ENCODE assay signal across 8 cellular contexts in genomic region chr1:27436204-27437159, GRCh38. TPM values are rescaled to one million over a fixed set of nuclear protein-coding genes. Genes with fewer than 3 reads are reported as not detected.
DNase-seq lines count a peak whose midpoint lies in the region; ATAC-seq and TF ChIP-seq lines count a peak whose summit lies in the region.

No MANE protein-coding gene starts in this region.

- no peak overlapping the region for H3K4me2 ChIP-seq in DND-41 (ENCODE audit: insufficient read depth, low read length)

- H3K27me3 ChIP-seq in DND-41 (ENCODE audit: insufficient read depth, low read length, poor library complexity) (no peaks in the 10 kb centered on the region), adrenal gland (no peaks in the 10 kb centered on the region), stomach smooth muscle (ENCODE audit: control insufficient read depth in 1 of 2, insufficient read depth in 2 of 2, low read length in 2 of 2) (no peaks in the 10 kb centered on the region)

- H3K36me3 ChIP-seq in DND-41 (ENCODE audit: insufficient read depth, low read length) (peaks cover 5% of the 10 kb centered on the region; the same call in 1 of the 2 replicates), adrenal gland (replicated peaks in 1 of 2) (no peaks in the 10 kb centered on the region), stomach smooth muscle (ENCODE audit: control insufficient read depth in 2 of 2, insufficient read depth in 2 of 2, low read length in 2 of 2) (no peaks in the 10 kb centered on the region)

- peaks cover 37% of the 10 kb centered on the region; the same call in 1 of the 2 replicates for H4K20me1 ChIP-seq in DND-41 (ENCODE audit: insufficient read depth, low read length)

- TF ChIP-seq CTCF in DND-41 (IDR thresholded peaks at IDR 0.05; ENCODE audit: borderline replicate concordance, extremely low read depth, low read length, poor library complexity, severe bottlenecking): no peak
- TF ChIP-seq CTCF in LNCaP clone FGC (IDR thresholded peaks at IDR 0.05; ENCODE audit: control insufficient read depth, extremely low read depth, insufficient read depth): no peak
- TF ChIP-seq CTCF in adrenal gland (IDR thresholded peaks at IDR 0.05): no peak

- DNase-seq in DND-41 (peak; percentile 24), LNCaP clone FGC (ENCODE audit: low read depth) (peak; percentile 25), adrenal gland (no peak), iris pigment epithelial cell (ENCODE audit: low read depth) (peak; percentile 67), KG1 (lab: John Stamatoyannopoulos, UW) (no peak), NCI-H1092 (lab: John Stamatoyannopoulos, UW) (no peak)

- H3K4me1 ChIP-seq in DND-41 (ENCODE audit: insufficient read depth, low read length) (peaks cover 18% of the 10 kb centered on the region), adrenal gland (replicated peaks in 1 of 2) (peaks cover 47 to 80% of the 10 kb centered on the region in 2 donors), stomach smooth muscle (ENCODE audit: control insufficient read depth, insufficient read depth, low read length) (peaks cover 32% of the 10 kb centered on the region)

- H3K9ac ChIP-seq in DND-41 (ENCODE audit: low read depth, low read length) (no peak overlapping the region), stomach smooth muscle (ENCODE audit: low read length in 2 of 2) (no peak overlapping the region)

- H3K4me3 ChIP-seq in DND-41 (ENCODE audit: low read depth in 1 of 2, low read length in 2 of 2) (no peak overlapping the region), LNCaP clone FGC (ENCODE audit: low read depth, low read length) (no peak overlapping the region), adrenal gland (no peak overlapping the region), stomach smooth muscle (ENCODE audit: low read length in 2 of 2) (peak overlapping the region in 1 of 2 donors; percentile 30)

- peaks cover 93% of the 10 kb centered on the region for H3K79me2 ChIP-seq in DND-41 (ENCODE audit: insufficient read depth, low read length)

- TF ChIP-seq POLR2A in adrenal gland (IDR thresholded peaks at IDR 0.05): no peak

- ATAC-seq in DND-41 (ENCODE audit: insufficient read depth, low read depth) (peak; percentile 97), GM19035 (IDR thresholded peaks at IDR 0.05; ENCODE audit: unreplicated experiment) (no peak)

- H2AFZ ChIP-seq in DND-41 (ENCODE audit: low read depth, low read length): no peak overlapping the region

- intact Hi-C loops in adrenal gland (cut with DNase I): loop anchor here in 1 of 2 donors (10.0 kb wide), 1 partner anchor 48 kb away; no protein-coding TSS in a partner anchor

- no peaks in the 10 kb centered on the region for H3K9me3 ChIP-seq in DND-41 (ENCODE audit: insufficient read depth, low read length, severe bottlenecking)
- no peaks in the 10 kb centered on the region for H3K9me3 ChIP-seq in adrenal gland (replicated peaks in 1 of 3)
- no peaks in the 10 kb centered on the region for H3K9me3 ChIP-seq in stomach smooth muscle (ENCODE audit: control insufficient read depth in 2 of 2, low read length in 2 of 2)

- WGBS in adrenal gland, 4 donors: 52 to 63% (median 60%) methylated on average over 5 of the region's 5 CpGs

- H3K27ac ChIP-seq in DND-41 (ENCODE audit: low read length) (no peak overlapping the region), adrenal gland (peak overlapping the region; percentile 8 to 70 (median 23)), stomach smooth muscle (ENCODE audit: low read length) (peak overlapping the region; percentile 1)

RNA-seq across cellular contexts. Expression of gene GPR3, which starts 44.1 kb away (rescaled TPM):
- 1 to 10 TPM in 2 of 8 donors, under 1 TPM in 1, not detected in 5; 0.19 to 2.0 (median 1.1) TPM for total RNA-seq in adrenal gland
- polyA plus RNA-seq in adrenal gland: 1 to 10 TPM in 1 of 3 donors, under 1 TPM in 2; 0.40 to 1.0 (median 0.64) TPM

RNA-seq across cellular contexts. Expression of gene CD164L2, which starts 53.3 kb away (rescaled TPM):
- 1 to 10 TPM in 1 of 8 donors, under 1 TPM in 2, not detected in 5; 0.18 to 2.6 (median 0.65) TPM for total RNA-seq in adrenal gland
- polyA plus RNA-seq in adrenal gland: under 1 TPM in 2 of 3 donors, not detected in 1; 0.13 to 0.16 TPM

RNA-seq across cellular contexts. Expression of gene WASF2, which starts 53.5 kb away (rescaled TPM):
- 100 to 1,000 TPM in 4 of 8 donors, 10 to 100 TPM in 4; 47.3 to 159 (median 93.4) TPM for total RNA-seq in adrenal gland
- polyA plus RNA-seq in adrenal gland: 10 to 100 TPM; 18.9 to 94.6 (median 29.0) TPM

Comparison
In these comparisons a context has a peak if more than half of its experiments do, and no peak if none do; other contexts are left out.
1. DNase-seq: peak in DND-41 (single experiment), LNCaP clone FGC (single experiment) and iris pigment epithelial cell (single experiment); none in adrenal gland (0 of 7), KG1 (single experiment) and NCI-H1092 (single experiment).